12 cellular contexts compared by ENCODE assay signal in the genomic region with DNA sequence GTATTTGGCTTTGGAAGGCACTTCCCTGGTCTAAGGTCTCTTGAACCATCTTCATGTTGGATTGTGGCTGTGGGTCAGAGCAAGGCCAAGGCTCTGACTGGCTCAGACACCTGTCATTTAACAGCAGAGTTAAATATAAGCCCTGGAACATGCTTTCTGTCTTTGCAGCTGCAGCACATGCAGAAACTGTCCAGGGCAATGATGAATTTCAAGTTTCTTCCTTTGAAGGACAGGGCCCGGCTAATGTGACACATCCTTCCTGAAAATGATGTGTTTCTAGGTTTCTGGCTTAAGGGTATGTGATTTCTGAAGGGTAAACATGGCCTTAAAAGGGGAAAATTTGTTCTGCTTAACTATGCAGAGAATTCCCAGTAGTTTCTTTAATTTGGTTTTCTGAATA.
"Had no signal": no experiment of that assay in that cellular context is flagged by ENCODE, and none has a peak within 500 bp of the region (broad histone marks: within the 10 kb centered on the region; RNA-seq: fewer than 3 reads in every experiment).

No MANE protein-coding gene starts in this region.

- DNase-seq: activated T-cell treated with anti-CD3 and anti-CD28 coated beads for 4 hours, naive B cell, T-helper 1 cell, trophoblast cell had no signal

- H3K27ac Mint-ChIP-seq: activated naive CD8-positive, alpha-beta T cell; activated T-helper 2 cell treated with anti-CD3 and anti-CD28 coated beads, Interferon-gamma antibody, Interleukin-2, Interleukin-4, amounts not matched to agents 10 μg/mL and 5 μg/mL and 100 μg/mL, durations not matched to agents 14 hours and 24 hours and 36 hours; naive B cell had no signal

- H3K4me1 Mint-ChIP-seq: naive B cell had no signal

- H3K27ac ChIP-seq: right atrium auricular region, VCaP had no signal

- H3K4me2 ChIP-seq: smooth muscle cell had no signal

- H3K36me3 Mint-ChIP-seq: activated naive CD8-positive, alpha-beta T cell; naive B cell had no signal

- FAIRE-seq: endometrium had no signal

- H3K4me3 Mint-ChIP-seq: activated naive CD8-positive, alpha-beta T cell; naive B cell had no signal

- H3K4me1 ChIP-seq: right atrium auricular region had no signal

- H3K4me3 ChIP-seq: lung, right atrium auricular region, smooth muscle cell had no signal

- H3K9me3 ChIP-seq: right atrium auricular region had no signal

- ATAC-seq: esophagus mucosa had no signal

- H3K9me3 Mint-ChIP-seq: activated T-helper 2 cell treated with anti-CD3 and anti-CD28 coated beads, Interferon-gamma antibody, Interleukin-2, Interleukin-4, amounts not matched to agents 10 μg/mL and 5 μg/mL and 100 μg/mL, durations not matched to agents 14 hours and 24 hours and 36 hours had no signal

- H3K36me3 ChIP-seq: right atrium auricular region had no signal

- H3K27me3 ChIP-seq: right atrium auricular region had no signal
